15 cellular contexts compared by ENCODE assay signal in the genomic region with DNA sequence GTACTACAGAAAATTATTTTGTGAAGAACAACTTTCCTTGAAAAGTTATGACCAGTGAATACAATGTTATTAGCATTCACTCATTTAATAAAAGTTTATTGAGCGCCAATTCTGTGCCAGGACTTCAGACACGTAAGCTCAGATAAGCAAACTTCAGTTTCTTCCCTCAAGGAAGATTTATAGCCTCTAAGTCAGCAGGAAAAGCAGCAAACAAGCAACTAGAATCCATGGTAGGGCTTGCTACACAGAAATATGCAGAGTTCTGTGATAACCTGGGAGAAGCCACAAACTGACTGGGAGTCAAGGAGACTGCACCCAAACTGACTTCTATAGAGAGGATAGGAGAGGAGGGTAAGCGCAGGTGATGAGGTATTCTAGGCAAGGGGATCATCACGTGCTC. TPM values are rescaled to one million over a fixed set of nuclear protein-coding genes. Genes with fewer than 3 reads are reported as not detected.
A peak's percentile ranks its signal among the peaks of the same experiment; 100 is the strongest.
DNase-seq lines count a peak whose midpoint lies in the region; ATAC-seq, FAIRE-seq and TF ChIP-seq lines count a peak whose summit lies in the region.
"Had no signal": no experiment of that assay in that cellular context is flagged by ENCODE, and none has a peak within 500 bp of the region (broad histone marks: within the 10 kb centered on the region; RNA-seq: fewer than 3 reads in every experiment).

No MANE protein-coding gene starts in this region.

- H3K4me3 ChIP-seq in thoracic aorta = peak overlapping the region; percentile 70
- H3K4me3 ChIP-seq: testis had no signal

- H3K9me3 Mint-ChIP-seq in activated CD8-positive, alpha-beta memory T cell treated with anti-CD3 and anti-CD28 coated beads, Interleukin-2, amount 10 ng/mL, durations not matched to agents 7 days and 5 days (ENCODE audit: low read depth) = no peaks in the 10 kb centered on the region
- no peaks in the 10 kb centered on the region for H3K9me3 Mint-ChIP-seq in T-cell
- H3K9me3 Mint-ChIP-seq: H9 had no signal

- POLR2A ChIA-PET in T-cell (lab: Charles Lee) = no interaction called here

- no peak for TF ChIP-seq CTCF in thoracic aorta (IDR thresholded peaks at IDR 0.05)

- no peaks in the 10 kb centered on the region for H3K36me3 ChIP-seq in thoracic aorta

- no peaks in the 10 kb centered on the region for H3K27me3 Mint-ChIP-seq in activated CD8-positive, alpha-beta memory T cell treated with anti-CD3 and anti-CD28 coated beads, Interleukin-2, amount 10 ng/mL, durations not matched to agents 7 days and 5 days
- H3K27me3 Mint-ChIP-seq in T-cell = no peaks in the 10 kb centered on the region

- FAIRE-seq in urothelium cell line (lab: Jason Lieb, UNC) = no peak

- peak overlapping the region; percentile 68 for H3K27ac Mint-ChIP-seq in activated CD8-positive, alpha-beta memory T cell treated with anti-CD3 and anti-CD28 coated beads, Interleukin-2, amount 10 ng/mL, durations not matched to agents 7 days and 5 days
- peak overlapping the region; percentile 85 to 92 for H3K27ac Mint-ChIP-seq in T-cell
- H3K27ac Mint-ChIP-seq: H9 had no signal

- H3K27me3 ChIP-seq in thoracic aorta (replicated peaks; ENCODE audit: insufficient read depth) = no peaks in the 10 kb centered on the region
- H3K27me3 ChIP-seq: testis had no signal

- no peaks in the 10 kb centered on the region for H3K9me3 ChIP-seq in thoracic aorta
- H3K9me3 ChIP-seq: testis had no signal

- no peak for ATAC-seq in activated CD8-positive, alpha-beta memory T cell treated with anti-CD3 and anti-CD28 coated beads, Interleukin-2, amount 10 ng/mL, durations not matched to agents 7 days and 5 days
- no peak for ATAC-seq in T-cell (replicated peaks in 1 of 4)
- no peak for ATAC-seq in thoracic aorta (ENCODE audit: insufficient number of reproducible peaks, low FRiP score, low read depth)
- no peak for ATAC-seq in HG02938 (IDR thresholded peaks at IDR 0.05; ENCODE audit: unreplicated experiment)
- ATAC-seq in GM19328 (IDR thresholded peaks at IDR 0.05; ENCODE audit: unreplicated experiment) = no peak

- peaks cover 18 to 39% of the 10 kb centered on the region in 2 donors for H3K4me1 ChIP-seq in thoracic aorta (ENCODE audit: control insufficient read depth in 1 of 2, low read depth in 2 of 2)

- peaks cover 4% of the 10 kb centered on the region for H3K36me3 Mint-ChIP-seq in activated CD8-positive, alpha-beta memory T cell treated with anti-CD3 and anti-CD28 coated beads, Interleukin-2, amount 10 ng/mL, durations not matched to agents 7 days and 5 days
- H3K36me3 Mint-ChIP-seq in T-cell = no peaks in the 10 kb centered on the region

- peak overlapping the region; percentile 75 to 77 for H3K27ac ChIP-seq in thoracic aorta

- no peak for DNase-seq in activated CD8-positive, alpha-beta memory T cell treated with anti-CD3 and anti-CD28 coated beads, Interleukin-2, amount 10 ng/mL, durations not matched to agents 7 days and 5 days
- no peak for DNase-seq in activated CD8-positive, alpha-beta memory T cell treated with anti-CD3 and anti-CD28 coated beads, Interleukin-2, amount 50 U/mL, for 48 hours
- DNase-seq in T-cell (no peak), left kidney (ENCODE audit: low read depth, low spot score) (peak; percentile 17), thoracic aorta (ENCODE audit: low spot score) (no peak), urothelium cell line (ENCODE audit: low spot score) (no peak)
- DNase-seq: ACHN, DMS79 treated with DMSO at 0.1 percent for 48 hours, H9, NCI-H1417, NCI-H524 had no signal

- H3K4me1 Mint-ChIP-seq in activated CD8-positive, alpha-beta memory T cell treated with anti-CD3 and anti-CD28 coated beads, Interleukin-2, amount 10 ng/mL, durations not matched to agents 7 days and 5 days = peaks cover 20% of the 10 kb centered on the region
- H3K4me1 Mint-ChIP-seq in T-cell = peaks cover 29 to 30% (median 29%) of the 10 kb centered on the region in 3 donors

- CTCF ChIA-PET in activated CD8-positive, alpha-beta memory T cell treated with anti-CD3 and anti-CD28 coated beads, Interleukin-2, amount 10 ng/mL, durations not matched to agents 7 days and 5 days (lab: Charles Lee) = no interaction called here
- CTCF ChIA-PET in T-cell (lab: Charles Lee) = no interaction called here

- H3K4me3 Mint-ChIP-seq in activated CD8-positive, alpha-beta memory T cell treated with anti-CD3 and anti-CD28 coated beads, Interleukin-2, amount 10 ng/mL, durations not matched to agents 7 days and 5 days = no peak overlapping the region
- peak overlapping the region; percentile 59 to 61 (median 61) for H3K4me3 Mint-ChIP-seq in T-cell
- H3K4me3 Mint-ChIP-seq: H9 had no signal

RNA-seq across cellular contexts. Expression of a gene that starts 1.4 kb away (rescaled TPM):
- not detected for total RNA-seq in activated CD8-positive, alpha-beta memory T cell treated with anti-CD3 and anti-CD28 coated beads, Interleukin-2, amount 10 ng/mL, durations not matched to agents 7 days and 5 days
- total RNA-seq in T-cell = under 1 TPM; 0.10 to 0.41 (median 0.23) TPM
- 100 to 1,000 TPM; 210 to 600 TPM for total RNA-seq in thoracic aorta
- total RNA-seq: H9, HT1080 had no signal

RNA-seq across cellular contexts. Expression of a gene that starts 18.5 kb away (rescaled TPM):
- total RNA-seq in activated CD8-positive, alpha-beta memory T cell treated with anti-CD3 and anti-CD28 coated beads, Interleukin-2, amount 10 ng/mL, durations not matched to agents 7 days and 5 days = not detected
- total RNA-seq in T-cell = not detected
- total RNA-seq in thoracic aorta = 100 to 1,000 TPM; 200 TPM
- total RNA-seq: H9, HT1080 had no signal

Comparison
In these comparisons a context has a peak if more than half of its experiments do, and no peak if none do; other contexts are left out.
1. RNA of a gene that starts 1.4 kb away (total RNA-seq): 210 to 600 TPM in thoracic aorta; 0.10 to 0.41 TPM in T-cell and not detected in activated CD8-positive, alpha-beta memory T cell treated with anti-CD3 and anti-CD28 coated beads, Interleukin-2, amount 10 ng/mL, durations not matched to agents 7 days and 5 days; every median in the first group is over 100 times any median in the second.
2. RNA of a gene that starts 18.5 kb away (total RNA-seq): 200 TPM in thoracic aorta; not detected in activated CD8-positive, alpha-beta memory T cell treated with anti-CD3 and anti-CD28 coated beads, Interleukin-2, amount 10 ng/mL, durations not matched to agents 7 days and 5 days and not detected in T-cell; every median in the first group is over 100 times any median in the second.